Comparison of ENCODE assay signal across 10 cellular contexts in genomic region chr2:86788881-86789686, GRCh38. TPM values are rescaled to one million over a fixed set of nuclear protein-coding genes. Genes with fewer than 3 reads are reported as not detected.
DNase-seq lines count a peak whose midpoint lies in the region; ATAC-seq and TF ChIP-seq lines count a peak whose summit lies in the region.
"Had no signal": no experiment of that assay in that cellular context is flagged by ENCODE, and none has a peak within 500 bp of the region (broad histone marks: within the 10 kb centered on the region; RNA-seq: fewer than 3 reads in every experiment).

No MANE protein-coding gene starts in this region.

- H3K27me3 ChIP-seq in breast epithelium: peaks cover 5 to 53% of the 10 kb centered on the region in 2 donors
- no peaks in the 10 kb centered on the region for H3K27me3 ChIP-seq in aorta (ENCODE audit: control insufficient read depth in 1 of 2, insufficient read depth in 2 of 2, low read length in 1 of 2)

- TF ChIP-seq CTCF in breast epithelium (IDR thresholded peaks at IDR 0.05): no peak
- no peak for TF ChIP-seq CTCF in MCF 10A (IDR thresholded peaks at IDR 0.05; ENCODE audit: unreplicated experiment)
- TF ChIP-seq CTCF in endothelial cell (IDR thresholded peaks at IDR 0.05; ENCODE audit: unreplicated experiment): no peak

- no TSS peak for BruUV-seq in MCF 10A (replicated peaks; lab: Mats Ljungman, UMichigan)

- H3K9me3 ChIP-seq in breast epithelium (no peaks in the 10 kb centered on the region), aorta (ENCODE audit: control insufficient read depth, low read length) (no peaks in the 10 kb centered on the region)

- POLR2A ChIA-PET in MCF 10A (lab: Yijun Ruan, JAX): no interaction called here

- peak overlapping the region in 2 of 3 donors; percentile 36 to 63 for H3K4me3 ChIP-seq in breast epithelium
- H3K4me3 ChIP-seq in aorta (ENCODE audit: low read length in 2 of 2): no peak overlapping the region

- no peaks in the 10 kb centered on the region for H3K4me1 Mint-ChIP-seq in MCF 10A (ENCODE audit: insufficient read depth, unreplicated experiment)
- peaks cover 3% of the 10 kb centered on the region for H3K4me1 Mint-ChIP-seq in endothelial cell (ENCODE audit: unreplicated experiment)
- H3K4me1 Mint-ChIP-seq in naive B cell: peaks cover 20 to 38% (median 29%) of the 10 kb centered on the region in 3 donors

- H3K27me3 Mint-ChIP-seq in MCF 10A (ENCODE audit: insufficient read depth, unreplicated experiment) (peaks cover 21% of the 10 kb centered on the region), endothelial cell (ENCODE audit: unreplicated experiment) (peaks cover 25% of the 10 kb centered on the region), naive B cell (peaks cover 40 to 56% (median 51%) of the 10 kb centered on the region in 3 donors)

- H3K4me1 ChIP-seq in breast epithelium (no peaks in the 10 kb centered on the region), aorta (ENCODE audit: control insufficient read depth in 1 of 2, insufficient read depth in 2 of 2, low read length in 2 of 2) (peaks cover 0 to 2% of the 10 kb centered on the region in 2 donors)

- H3K36me3 ChIP-seq in breast epithelium (no peaks in the 10 kb centered on the region), aorta (ENCODE audit: control insufficient read depth in 1 of 2, insufficient read depth in 2 of 2, low read length in 1 of 2) (no peaks in the 10 kb centered on the region)
- H3K36me3 ChIP-seq: BLaER1 had no signal

- WGBS in aorta, 2 donors: 3% methylated on average over 64 of the region's 64 CpGs

- DNase-seq in breast epithelium (ENCODE audit: low spot score in 2 of 2): no peak
- DNase-seq in MCF 10A (ENCODE audit: unreplicated experiment): no peak
- DNase-seq in endothelial cell (ENCODE audit: low spot score): peak; percentile 28
- no peak for DNase-seq in naive B cell
- peak; percentile 59 to 83 for DNase-seq in aorta
- no peak for DNase-seq in NCI-H1694 (lab: John Stamatoyannopoulos, UW)
- DNase-seq in HuH-7.5 (ENCODE audit: low spot score): no peak
- DNase-seq: KG1 had no signal

- H3K36me3 Mint-ChIP-seq in MCF 10A (ENCODE audit: insufficient read depth, unreplicated experiment): no peaks in the 10 kb centered on the region
- H3K36me3 Mint-ChIP-seq in endothelial cell (ENCODE audit: low read depth, unreplicated experiment): peaks cover 7% of the 10 kb centered on the region
- H3K36me3 Mint-ChIP-seq in naive B cell: peaks cover 0 to 5% of the 10 kb centered on the region in 2 donors

- H3K27ac ChIP-seq in breast epithelium (no peak overlapping the region), aorta (ENCODE audit: low read depth in 1 of 2, low read length in 2 of 2) (no peak overlapping the region)
- H3K27ac ChIP-seq: BLaER1 had no signal

- CTCF ChIA-PET in MCF 10A (lab: Yijun Ruan, JAX): no interaction called here

- H3K27ac Mint-ChIP-seq in MCF 10A (ENCODE audit: low read depth, unreplicated experiment) (no peak overlapping the region), endothelial cell (ENCODE audit: unreplicated experiment) (no peak overlapping the region), naive B cell (peak overlapping the region in 1 of 6 donors; percentile 11)

- H3K9me3 Mint-ChIP-seq in MCF 10A (ENCODE audit: unreplicated experiment) (no peaks in the 10 kb centered on the region), endothelial cell (ENCODE audit: unreplicated experiment) (no peaks in the 10 kb centered on the region), naive B cell (peaks cover 0 to 5% (median 0%) of the 10 kb centered on the region in 7 donors)

- ATAC-seq in naive B cell (ENCODE audit: low read depth in 2 of 2) (no peak), aorta (ENCODE audit: low FRiP score) (no peak), GM18907 (IDR thresholded peaks at IDR 0.05; ENCODE audit: unreplicated experiment) (no peak)

- intact Hi-C loops in breast epithelium (cut with DNase I; ENCODE audit: low total_unique reads): no loop called here
- intact Hi-C loops in MCF 10A (cut with micrococcal nuclease): no loop called here
- intact Hi-C loops in aorta (cut with DNase I): no loop called here

- H3K4me3 Mint-ChIP-seq in MCF 10A (ENCODE audit: unreplicated experiment) (no peak overlapping the region), endothelial cell (ENCODE audit: unreplicated experiment) (no peak overlapping the region), naive B cell (peak overlapping the region in 7 of 8 donors; percentile 38 to 81 (median 65))

- no peak for TF ChIP-seq POLR2A in breast epithelium (IDR thresholded peaks at IDR 0.05)

RNA-seq across cellular contexts. Expression of gene CD8A, which starts 1.6 kb away (rescaled TPM):
- 1 to 10 TPM in 2 of 3 donors, under 1 TPM in 1; 0.96 to 3.2 (median 2.0) TPM for total RNA-seq in breast epithelium
- not detected in 2 replicates for total RNA-seq in MCF 10A (2022)
- total RNA-seq in endothelial cell (ENCODE audit: unreplicated experiment): not detected
- polyA plus RNA-seq in naive B cell (ENCODE audit: low read depth in 6 of 6): 1 to 10 TPM in 2 of 6 donors, under 1 TPM in 2, not detected in 2; 0.59 to 1.9 (median 1.0) TPM
- 1 to 10 TPM; 2.9 to 3.9 TPM for total RNA-seq in aorta
- polyA plus RNA-seq in aorta: 1 to 10 TPM; 1.5 to 3.4 TPM

Comparison
In these comparisons a context has a peak if more than half of its experiments do, and no peak if none do; other contexts are left out.
1. DNase-seq: peak in endothelial cell (single experiment) and aorta (2 of 2); none in breast epithelium (0 of 2), MCF 10A (single experiment), naive B cell (single experiment), NCI-H1694 (single experiment) and HuH-7.5 (single experiment).
2. H3K4me3 ChIP-seq: peak in breast epithelium (2 of 3); none in aorta (0 of 2).
3. H3K4me3 Mint-ChIP-seq: peak in naive B cell (7 of 8); none in MCF 10A (single experiment) and endothelial cell (single experiment).